Comparison of ENCODE assay signal across 18 cellular contexts in the genomic region with DNA sequence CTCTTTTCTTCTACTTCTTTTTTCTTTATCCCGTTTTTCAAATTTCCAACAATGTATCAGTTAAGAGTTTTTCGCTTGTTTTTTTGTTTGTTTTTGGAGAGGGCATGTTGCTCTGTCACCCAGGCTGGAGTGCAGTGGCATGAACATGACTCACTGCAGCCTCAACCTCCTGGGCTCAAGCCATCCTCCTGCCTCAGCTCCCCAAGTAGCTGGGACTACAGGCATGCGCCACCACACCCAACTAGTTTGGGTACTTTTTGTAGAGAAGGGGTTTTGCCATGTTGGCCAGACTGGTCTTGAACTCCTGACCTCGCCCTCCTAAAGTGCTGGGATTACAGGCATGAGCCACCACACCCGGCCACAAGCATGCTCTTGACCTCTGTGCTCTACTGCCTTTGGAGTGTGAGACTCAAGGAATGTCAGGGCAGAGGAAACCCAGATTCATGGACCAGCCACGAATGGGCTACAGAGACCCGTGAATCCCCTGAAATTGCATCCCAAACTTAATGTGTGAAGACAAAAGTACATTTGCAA.
DNase-seq lines count a peak whose midpoint lies in the region; ATAC-seq, FAIRE-seq and TF ChIP-seq lines count a peak whose summit lies in the region.
"Had no signal": no experiment of that assay in that cellular context is flagged by ENCODE, and none has a peak within 500 bp of the region (broad histone marks: within the 10 kb centered on the region; RNA-seq: fewer than 3 reads in every experiment).

No MANE protein-coding gene starts in this region.

- peak; percentile 13 for DNase-seq in AG10803 (ENCODE audit: low read depth)
- DNase-seq in MG63 = peak; percentile 75
- DNase-seq in K562 (ENCODE audit: extremely low read depth in 1 of 4, low spot score in 3 of 4) = no peak
- DNase-seq in GM10266 (ENCODE audit: extremely low spot score) = no peak
- DNase-seq in OCI-M1 (lab: John Stamatoyannopoulos, UW) = no peak
- DNase-seq in stimulated activated CD4-positive, alpha-beta T cell treated with anti-CD3 and anti-CD28 coated beads, Interleukin-2, amount 100 ng/mL, for 24 hours = no peak
- DNase-seq: COR-L47, H7, Kasumi-1, NCI-H1417, NCI-H187 treated with DMSO at 0.1 percent for 48 hours, NCI-H446, NCI-H748 treated with DMSO at 0.1 percent for 48 hours, Peyer's patch, Right ventricle myocardium superior had no signal

- H3K27me3 ChIP-seq in MG63 (no peaks in the 10 kb centered on the region), K562 (ENCODE audit: control insufficient read depth in 2 of 2, insufficient read depth in 2 of 2, low read length in 2 of 2) (no peaks in the 10 kb centered on the region; a peak in 2 of 5 replicates), subcutaneous abdominal adipose tissue (ENCODE audit: control insufficient read depth in 5 of 5, insufficient read depth in 4 of 5, low read length in 5 of 5) (no peaks in the 10 kb centered on the region)
- H3K27me3 ChIP-seq: Peyer's patch had no signal

- H4K20me1 ChIP-seq in K562 (replicated peaks; ENCODE audit: control insufficient read depth, insufficient read depth, low read length) = no peaks in the 10 kb centered on the region

- ATAC-seq in K562 = peak; percentile 42; the same call in 1 of the 3 replicates

- no peak overlapping the region for H2AFZ ChIP-seq in K562 (ENCODE audit: low read depth, low read length)

- H3K4me2 ChIP-seq in K562 (ENCODE audit: insufficient read depth, low read length) = no peak overlapping the region

- peaks cover 8% of the 10 kb centered on the region for H3K36me3 ChIP-seq in MG63
- H3K36me3 ChIP-seq in K562 (ENCODE audit: control insufficient read depth, insufficient read depth, low read length) = no peaks in the 10 kb centered on the region
- H3K36me3 ChIP-seq in subcutaneous abdominal adipose tissue (ENCODE audit: control insufficient read depth in 5 of 5, insufficient read depth in 5 of 5, low read length in 5 of 5) = peaks cover 0 to 5% (median under 1%) of the 10 kb centered on the region in 5 donors
- H3K36me3 ChIP-seq: Peyer's patch had no signal

- no peak for TF ChIP-seq POLR2A in K562 (conservative IDR thresholded peaks at IDR 0.05)

- TF ChIP-seq CTCF in AG10803 (conservative IDR thresholded peaks at IDR 0.05; ENCODE audit: low read length) (no peak), K562 (IDR thresholded peaks at IDR 0.05 in 2 of 3, conservative IDR thresholded peaks at IDR 0.05 in 1 of 3; ENCODE audit: insufficient read depth in 2 of 3, low read depth in 1 of 3, low read length in 3 of 3) (no peak), GM10266 (IDR thresholded peaks at IDR 0.05; ENCODE audit: control insufficient read depth, insufficient read depth, low read depth, missing control alignments) (no peak)

- H3K9me3 ChIP-seq in MG63 (no peaks in the 10 kb centered on the region), K562 (replicated peaks; ENCODE audit: control insufficient read depth, insufficient read depth, low read depth, low read length) (no peaks in the 10 kb centered on the region), subcutaneous abdominal adipose tissue (ENCODE audit: control insufficient read depth in 5 of 5, low read length in 5 of 5) (no peaks in the 10 kb centered on the region)
- H3K9me3 ChIP-seq: Peyer's patch had no signal

- BruUV-seq in K562 (replicated peaks; lab: Mats Ljungman, UMichigan) = no TSS peak

- intact Hi-C loops in K562 (cut with micrococcal nuclease) = no loop called here

- H3K9ac ChIP-seq in K562 (ENCODE audit: insufficient read depth in 1 of 2, low read depth in 2 of 2, low read length in 2 of 2) (no peak overlapping the region), subcutaneous abdominal adipose tissue (ENCODE audit: low read length in 5 of 5) (no peak overlapping the region)

- FAIRE-seq in K562 (lab: Jason Lieb, UNC) = no peak
- FAIRE-seq: A204.1 had no signal

- in situ Hi-C loops in K562 (cut with MboI) = no loop called here

- WGBS in K562 (ENCODE audit: insufficient coverage, low coverage, missing lambda C conversion rate) = 5% methylated on average over 7 of the region's 7 CpGs

- TF ChIP-seq RAD21 in K562 (CRISPR knock-in tag; conservative IDR thresholded peaks at IDR 0.05 in 1 of 2, IDR thresholded peaks at IDR 0.05 in 1 of 2) = no peak

- no peak overlapping the region for H3K4me3 ChIP-seq in AG10803 (ENCODE audit: low read length)
- no peak overlapping the region for H3K4me3 ChIP-seq in MG63
- H3K4me3 ChIP-seq in K562 = no peak overlapping the region
- H3K4me3 ChIP-seq in subcutaneous abdominal adipose tissue (ENCODE audit: low read depth in 1 of 5, low read length in 5 of 5) = no peak overlapping the region
- H3K4me3 ChIP-seq: Peyer's patch had no signal

- TF ChIP-seq EP300 in K562 (IDR thresholded peaks at IDR 0.05; ENCODE audit: low read length) = no peak

- H3K27ac ChIP-seq in K562 (ENCODE audit: extremely low read depth, low read depth, low read length) (no peak overlapping the region), subcutaneous abdominal adipose tissue (ENCODE audit: low read depth, low read length) (peak overlapping the region; percentile 37)
- H3K27ac ChIP-seq: C4-2B, Peyer's patch had no signal

- no peaks in the 10 kb centered on the region for H3K4me1 ChIP-seq in K562 (replicated peaks in 1 of 2; ENCODE audit: control insufficient read depth in 2 of 2, insufficient read depth in 2 of 2, low read length in 2 of 2)
- peaks cover 0 to 20% (median 11%) of the 10 kb centered on the region in 5 donors for H3K4me1 ChIP-seq in subcutaneous abdominal adipose tissue (ENCODE audit: control insufficient read depth in 5 of 5, insufficient read depth in 5 of 5, low read length in 5 of 5)
- H3K4me1 ChIP-seq: Peyer's patch had no signal

- H3K9me1 ChIP-seq in K562 (ENCODE audit: control insufficient read depth, insufficient read depth, low read length) = no peaks in the 10 kb centered on the region

- CTCF ChIA-PET in K562 (lab: Yijun Ruan, JAX; ENCODE audit: low intra/inter-chr PET ratio) = interaction anchor here (0.6 kb wide), 1 partner anchor 256 kb away, joined by 3 read pairs; no protein-coding TSS in a partner anchor

- no peaks in the 10 kb centered on the region for H3K79me2 ChIP-seq in K562 (ENCODE audit: control insufficient read depth, insufficient read depth, low read length)

- POLR2A ChIA-PET in K562 (lab: Yijun Ruan, JAX) = no interaction called here

TF ChIP-seq in K562, 482 proteins besides CTCF, POLR2A, EP300 and RAD21:
- TF ChIP-seq ZNF12 (CRISPR knock-in tag; IDR thresholded peaks at IDR 0.05) = no peak
TF ChIP-seq in K562: peak in this region for 0.

Comparison
In these comparisons a context has a peak if more than half of its experiments do, and no peak if none do; other contexts are left out.
1. DNase-seq: peak in AG10803 (single experiment) and MG63 (single experiment); none in K562 (0 of 4), GM10266 (single experiment), OCI-M1 (single experiment) and stimulated activated CD4-positive, alpha-beta T cell treated with anti-CD3 and anti-CD28 coated beads, Interleukin-2, amount 100 ng/mL, for 24 hours (0 of 2).